20 cellular contexts compared by ENCODE assay signal in genomic region chr3:55369491-55369890, GRCh38.
"Had no signal": no experiment of that assay in that cellular context is flagged by ENCODE, and none has a peak within 500 bp of the region (broad histone marks: within the 10 kb centered on the region; RNA-seq: fewer than 3 reads in every experiment).

No MANE protein-coding gene starts in this region.

- H3K4me3 ChIP-seq: breast epithelium, esophagus squamous epithelium, hepatocyte, right atrium auricular region, spleen, transverse colon had no signal

- H3K27me3 Mint-ChIP-seq: activated CD8-positive, alpha-beta memory T cell treated with anti-CD3 and anti-CD28 coated beads, Interleukin-2, amount 10 ng/mL, durations not matched to agents 7 days and 5 days had no signal

- H3K4me1 Mint-ChIP-seq: activated CD8-positive, alpha-beta memory T cell treated with anti-CD3 and anti-CD28 coated beads, Interleukin-2, amount 10 ng/mL, durations not matched to agents 7 days and 5 days; naive B cell had no signal

- H3K27ac Mint-ChIP-seq: activated CD8-positive, alpha-beta memory T cell treated with anti-CD3 and anti-CD28 coated beads, Interleukin-2, amount 10 ng/mL, durations not matched to agents 7 days and 5 days; activated CD8-positive, alpha-beta T cell treated with anti-CD3 and anti-CD28 coated beads, Interleukin-2, amount 10 ng/mL, durations not matched to agents 7 days and 5 days; activated naive CD4-positive, alpha-beta T cell treated with anti-CD3 and anti-CD28 coated beads, Interleukin-2, amount 50 U/mL, for 72 hours; activated T-helper 2 cell treated with anti-CD3 and anti-CD28 coated beads, Interferon-gamma antibody, Interleukin-2, Interleukin-4, amounts not matched to agents 10 μg/mL and 5 μg/mL and 100 μg/mL, durations not matched to agents 14 hours and 24 hours and 36 hours; naive B cell; T-helper 1 cell treated with Interleukin-12 subunit alpha and Interleukin-12 subunit beta and Interleukin-4 antibody, amounts not matched to agents 30 μg/mL and 1 μg/mL, for 36 hours had no signal

- H3K9me3 ChIP-seq: breast epithelium, esophagus squamous epithelium, right atrium auricular region, spleen, transverse colon had no signal

- H3K36me3 Mint-ChIP-seq: activated CD8-positive, alpha-beta memory T cell treated with anti-CD3 and anti-CD28 coated beads, Interleukin-2, amount 10 ng/mL, durations not matched to agents 7 days and 5 days; activated naive CD4-positive, alpha-beta T cell treated with anti-CD3 and anti-CD28 coated beads, Interleukin-2, amount 50 U/mL, for 72 hours; naive B cell had no signal

- H3K27me3 ChIP-seq: breast epithelium, esophagus squamous epithelium, hepatocyte, right atrium auricular region, spleen, transverse colon had no signal

- H3K4me3 Mint-ChIP-seq: activated CD8-positive, alpha-beta memory T cell treated with anti-CD3 and anti-CD28 coated beads, Interleukin-2, amount 10 ng/mL, durations not matched to agents 7 days and 5 days; activated CD8-positive, alpha-beta T cell treated with anti-CD3 and anti-CD28 coated beads, Interleukin-2, amount 10 ng/mL, durations not matched to agents 7 days and 5 days; naive B cell; T-helper 1 cell treated with Interleukin-12 subunit alpha and Interleukin-12 subunit beta and Interleukin-4 antibody, amounts not matched to agents 30 μg/mL and 1 μg/mL, for 36 hours had no signal

- DNase-seq: activated CD4-positive, alpha-beta T cell treated with anti-CD3 and anti-CD28 coated beads for 1 hour; activated CD8-positive, alpha-beta memory T cell treated with anti-CD3 and anti-CD28 coated beads, Interleukin-2, amount 10 ng/mL, durations not matched to agents 7 days and 5 days; activated CD8-positive, alpha-beta T cell treated with anti-CD3 and anti-CD28 coated beads, Interleukin-2, amount 10 ng/mL, durations not matched to agents 7 days and 5 days; activated T-cell treated with anti-CD3 and anti-CD28 coated beads, Interleukin-2, amount 50 U/mL, for 48 hours; central memory CD4-positive, alpha-beta T cell; esophagus squamous epithelium; islet precursor cell; left ventricle myocardium superior; naive B cell; nucleus accumbens; spleen; stimulated activated naive CD4-positive, alpha-beta T cell treated with Interleukin-2 at 50 U/mL for 16 hours; T1000; transverse colon had no signal

- H3K9me3 Mint-ChIP-seq: T-helper 1 cell treated with Interleukin-12 subunit alpha and Interleukin-12 subunit beta and Interleukin-4 antibody, amounts not matched to agents 30 μg/mL and 1 μg/mL, for 36 hours had no signal

- ATAC-seq: activated CD8-positive, alpha-beta memory T cell treated with anti-CD3 and anti-CD28 coated beads, Interleukin-2, amount 10 ng/mL, durations not matched to agents 7 days and 5 days; activated CD8-positive, alpha-beta T cell treated with anti-CD3 and anti-CD28 coated beads, Interleukin-2, amount 10 ng/mL, durations not matched to agents 7 days and 5 days; activated naive CD4-positive, alpha-beta T cell treated with anti-CD3 and anti-CD28 coated beads, Interleukin-2, amount 50 U/mL, for 72 hours; left ventricle myocardium superior had no signal

- H3K27ac ChIP-seq: breast epithelium, esophagus squamous epithelium, hepatocyte, right atrium auricular region, spleen, transverse colon had no signal

- H3K36me3 ChIP-seq: breast epithelium, esophagus squamous epithelium, right atrium auricular region, spleen, transverse colon had no signal

- H3K4me1 ChIP-seq: breast epithelium, right atrium auricular region, spleen had no signal
